In the genomic region with DNA sequence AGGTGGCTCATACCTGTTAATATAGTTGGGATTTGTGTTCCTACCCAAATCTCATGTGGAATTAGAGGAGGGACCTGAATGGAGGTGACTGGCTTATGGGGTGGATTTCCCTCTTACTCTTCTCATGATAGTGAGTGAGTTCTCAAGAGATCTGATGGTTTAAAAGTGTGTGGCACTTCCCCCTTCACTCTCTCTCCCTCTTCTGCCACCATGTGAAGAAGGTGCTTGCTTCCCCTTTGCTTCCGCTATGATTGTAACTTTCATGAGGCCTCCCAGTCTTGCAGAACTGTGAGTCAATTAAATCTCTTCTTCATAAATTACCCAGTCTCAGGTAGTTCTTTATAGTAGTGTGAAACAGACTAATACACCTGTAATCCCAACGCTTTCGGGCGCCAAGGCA, we compare ENCODE assay signal across 27 cellular contexts.
"Had no signal": no experiment of that assay in that cellular context is flagged by ENCODE, and none has a peak within 500 bp of the region (broad histone marks: within the 10 kb centered on the region; RNA-seq: fewer than 3 reads in every experiment).

No MANE protein-coding gene starts in this region.

- H3K4me2 ChIP-seq: smooth muscle cell had no signal

- H3K4me1 Mint-ChIP-seq: immature natural killer cell; neural crest cell; stimulated activated effector memory CD8-positive, alpha-beta T cell treated with anti-CD3 and anti-CD28 coated beads, Interleukin-12 subunit alpha, Interleukin-12 subunit beta, amount 100 ng/mL, for 72 hours had no signal

- DNase-seq: dermis blood vessel endothelial cell; effector memory CD4-positive, alpha-beta T cell; foreskin melanocyte; glutamatergic neuron; hypothalamus; immature natural killer cell; islet precursor cell; left ventricle myocardium superior; lower lobe of right lung; pancreas; stimulated activated CD4-positive, alpha-beta T cell treated with anti-CD3 and anti-CD28 coated beads, Interleukin-2, amount 100 ng/mL, for 24 hours; stimulated activated CD4-positive, alpha-beta T cell treated with anti-CD3 and anti-CD28 coated beads, Interleukin-4, amount 100 ng/mL, for 24 hours; stimulated activated naive CD8-positive, alpha-beta T cell treated with anti-CD3 and anti-CD28 coated beads, Interleukin-15, Interleukin-2, amounts not matched to agents 100 U/mL and 50 U/mL, for 24 hours; substantia nigra; testis; tibial artery had no signal

- H3K36me3 Mint-ChIP-seq: immature natural killer cell; natural killer cell treated with Interleukin-12 subunit alpha and Interleukin-12 subunit beta and Interleukin-15 and Interleukin-18, amount 100 ng/mL, for 72 hours; stimulated activated effector memory CD8-positive, alpha-beta T cell treated with anti-CD3 and anti-CD28 coated beads, Interleukin-12 subunit alpha, Interleukin-12 subunit beta, amount 100 ng/mL, for 72 hours; type B pancreatic cell had no signal

- H3K4me3 Mint-ChIP-seq: immature natural killer cell; natural killer cell treated with Interleukin-12 subunit alpha and Interleukin-12 subunit beta and Interleukin-15 and Interleukin-18, amount 100 ng/mL, for 72 hours; neural crest cell; stimulated activated effector memory CD8-positive, alpha-beta T cell treated with anti-CD3 and anti-CD28 coated beads, Interleukin-12 subunit alpha, Interleukin-12 subunit beta, amount 100 ng/mL, for 72 hours; type B pancreatic cell had no signal

- H3K27ac ChIP-seq: coronary artery, esophagus muscularis mucosa, lower lobe of right lung, neutrophil, pancreas, right atrium auricular region, testis, tibial artery had no signal

- H3K4me3 ChIP-seq: coronary artery, esophagus muscularis mucosa, lower lobe of right lung, pancreas, right atrium auricular region, smooth muscle cell, testis, tibial artery had no signal

- H3K9me3 Mint-ChIP-seq: immature natural killer cell; natural killer cell treated with Interleukin-12 subunit alpha and Interleukin-12 subunit beta and Interleukin-15 and Interleukin-18, amount 100 ng/mL, for 72 hours; neural crest cell; stimulated activated effector memory CD8-positive, alpha-beta T cell treated with anti-CD3 and anti-CD28 coated beads, Interleukin-12 subunit alpha, Interleukin-12 subunit beta, amount 100 ng/mL, for 72 hours; type B pancreatic cell had no signal

- ATAC-seq: left ventricle myocardium superior; lower lobe of right lung; natural killer cell treated with Interleukin-12 subunit alpha and Interleukin-12 subunit beta and Interleukin-15 and Interleukin-18, amount 100 ng/mL, for 72 hours; pancreas; sciatic nerve; stimulated activated effector memory CD8-positive, alpha-beta T cell treated with anti-CD3 and anti-CD28 coated beads, Interleukin-12 subunit alpha, Interleukin-12 subunit beta, amount 100 ng/mL, for 72 hours; stimulated activated naive CD8-positive, alpha-beta T cell treated with anti-CD3 and anti-CD28 coated beads, Interleukin-15, Interleukin-2, amounts not matched to agents 100 U/mL and 50 U/mL, for 24 hours had no signal

- H3K27me3 ChIP-seq: esophagus muscularis mucosa, neutrophil, pancreas, right atrium auricular region, testis, tibial artery had no signal

- H3K4me1 ChIP-seq: esophagus muscularis mucosa, lower lobe of right lung, pancreas, right atrium auricular region, testis, tibial artery had no signal

- H3K27me3 Mint-ChIP-seq: natural killer cell treated with Interleukin-12 subunit alpha and Interleukin-12 subunit beta and Interleukin-15 and Interleukin-18, amount 100 ng/mL, for 72 hours; type B pancreatic cell had no signal

- H3K36me3 ChIP-seq: esophagus muscularis mucosa, lower lobe of right lung, neutrophil, pancreas, right atrium auricular region, tibial artery had no signal

- FAIRE-seq: endothelial cell of umbilical vein, pancreas had no signal

- H3K9me3 ChIP-seq: esophagus muscularis mucosa, lower lobe of right lung, neutrophil, pancreas, right atrium auricular region, testis, tibial artery had no signal

- H3K27ac Mint-ChIP-seq: immature natural killer cell; natural killer cell treated with Interleukin-12 subunit alpha and Interleukin-12 subunit beta and Interleukin-15 and Interleukin-18, amount 100 ng/mL, for 72 hours; stimulated activated effector memory CD8-positive, alpha-beta T cell treated with anti-CD3 and anti-CD28 coated beads, Interleukin-12 subunit alpha, Interleukin-12 subunit beta, amount 100 ng/mL, for 72 hours; type B pancreatic cell had no signal
